ENCODE assay signal across 9 cellular contexts in the genomic region with DNA sequence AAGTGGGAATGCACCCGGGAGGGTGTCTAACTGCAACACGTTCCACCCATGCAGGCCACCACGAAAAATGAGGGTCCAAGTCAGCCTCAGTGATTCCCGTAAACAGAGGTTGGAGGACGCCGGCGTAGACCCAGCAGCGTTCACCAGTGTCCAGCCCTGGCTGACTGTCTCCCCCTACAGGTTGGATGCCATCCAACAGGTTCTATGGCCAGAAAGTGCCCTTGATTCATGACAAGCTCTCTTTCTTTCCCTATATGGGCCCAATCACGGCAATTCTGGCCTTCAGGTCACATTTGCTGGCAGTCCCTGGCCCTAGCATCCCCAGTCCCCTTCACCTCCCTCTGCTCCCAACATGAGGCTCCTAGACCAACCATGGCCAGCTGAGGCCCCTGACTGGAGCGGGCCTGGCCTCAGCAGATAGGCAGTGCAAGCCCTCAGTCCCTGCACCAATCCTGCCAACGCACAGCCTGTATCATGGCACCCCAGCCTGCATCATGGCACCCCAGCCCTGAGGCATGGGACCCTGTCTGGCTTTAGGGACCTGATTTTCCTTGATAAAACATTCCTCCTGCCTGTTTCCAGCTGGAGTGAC.
DNase-seq lines count a peak whose midpoint lies in the region; ATAC-seq, FAIRE-seq and TF ChIP-seq lines count a peak whose summit lies in the region.
"Had no signal": no experiment of that assay in that cellular context is flagged by ENCODE, and none has a peak within 500 bp of the region (broad histone marks: within the 10 kb centered on the region; RNA-seq: fewer than 3 reads in every experiment).

No MANE protein-coding gene starts in this region.

- no peak overlapping the region for H3K4me3 ChIP-seq in lower lobe of right lung
- H3K4me3 ChIP-seq: prostate gland had no signal

- peak; percentile 52 for ATAC-seq in GM18511 (IDR thresholded peaks at IDR 0.05; ENCODE audit: unreplicated experiment)
- peak in 1 of 2 donors; percentile 29 for ATAC-seq in lower lobe of right lung
- no peak for ATAC-seq in HG03439 (IDR thresholded peaks at IDR 0.05; ENCODE audit: unreplicated experiment)

- H3K27me3 ChIP-seq in lower lobe of right lung (ENCODE audit: low read depth) = no peaks in the 10 kb centered on the region

- TF ChIP-seq POLR2A in GM12891 (IDR thresholded peaks at IDR 0.05; ENCODE audit: low read depth, low read length) = no peak

- TF ChIP-seq CTCF in VCaP (conservative IDR thresholded peaks at IDR 0.05) (peak; percentile 31), lower lobe of right lung (IDR thresholded peaks at IDR 0.05) (peak; percentile 24)

- H3K9me3 ChIP-seq in lower lobe of right lung = no peaks in the 10 kb centered on the region
- H3K9me3 ChIP-seq: prostate gland had no signal

- H3K36me3 ChIP-seq in lower lobe of right lung = no peaks in the 10 kb centered on the region
- H3K36me3 ChIP-seq: prostate gland had no signal

- peak; percentile 35 for DNase-seq in Ammon's horn (ENCODE audit: low spot score)
- DNase-seq in lower lobe of right lung = no peak
- DNase-seq in GM12891 (ENCODE audit: insufficient read length, low spot score) = no peak
- DNase-seq in NCI-H2227 treated with DMSO at 0.1 percent for 48 hours (lab: John Stamatoyannopoulos, UW) = no peak
- DNase-seq in AG08396 (ENCODE audit: low spot score) = no peak

- H3K27ac ChIP-seq in VCaP (no peak overlapping the region), lower lobe of right lung (no peak overlapping the region)
- H3K27ac ChIP-seq: prostate gland had no signal

- no peaks in the 10 kb centered on the region for H3K4me1 ChIP-seq in lower lobe of right lung
- H3K4me1 ChIP-seq: prostate gland had no signal

- no peak for FAIRE-seq in GM12891 (lab: Jason Lieb, UNC)

- intact Hi-C loops in lower lobe of right lung (cut with DNase I) = no loop called here

TF ChIP-seq in GM12891, 5 proteins besides CTCF, POLR2A, EP300 and RAD21:
- TF ChIP-seq PAX5 (IDR thresholded peaks at IDR 0.05; ENCODE audit: insufficient read depth, low read length, severe bottlenecking) (no peak), SPI1 (IDR thresholded peaks at IDR 0.05; ENCODE audit: low read depth, low read length) (no peak), POU2F2 (IDR thresholded peaks at IDR 0.05; ENCODE audit: low read depth, low read length) (no peak), TAF1 (IDR thresholded peaks at IDR 0.05; ENCODE audit: low read depth, low read length) (no peak), POLR2AphosphoS5 (IDR thresholded peaks at IDR 0.05; ENCODE audit: low read depth, low read length) (no peak)
TF ChIP-seq in GM12891: peak in this region for 0.
